Comparison of ENCODE assay signal across 21 cellular contexts in the genomic region with DNA sequence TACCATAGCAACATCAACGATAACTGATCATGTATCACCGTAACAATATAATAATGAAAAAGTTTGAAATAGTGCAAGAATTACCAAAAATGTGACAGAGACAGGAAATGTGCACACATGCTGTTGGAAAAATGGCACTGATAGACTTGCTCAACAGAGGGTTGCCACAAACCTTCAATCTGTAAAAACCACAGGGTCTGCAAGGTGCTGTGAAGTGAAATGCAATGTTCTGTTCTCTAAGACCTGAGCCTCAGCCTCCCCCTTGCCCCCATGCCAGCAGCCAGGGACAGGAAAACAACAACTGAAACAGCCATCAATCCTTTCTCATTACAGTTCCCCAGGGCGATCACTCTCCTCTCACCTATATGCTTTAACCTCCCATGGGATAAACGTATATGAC.
"Had no signal": no experiment of that assay in that cellular context is flagged by ENCODE, and none has a peak within 500 bp of the region (broad histone marks: within the 10 kb centered on the region; RNA-seq: fewer than 3 reads in every experiment).

No MANE protein-coding gene starts in this region.

- H3K27ac ChIP-seq: dorsolateral prefrontal cortex, gastrocnemius medialis, parathyroid adenoma, suprapubic skin, transverse colon, upper lobe of right lung, uterus had no signal

- H3K4me1 ChIP-seq: parathyroid adenoma, suprapubic skin, uterus had no signal

- H3K36me3 ChIP-seq: uterus had no signal

- DNase-seq: dorsolateral prefrontal cortex; effector CD4-positive, alpha-beta T cell; foreskin fibroblast; gastrocnemius medialis; kidney; natural killer cell; stimulated activated CD4-positive, alpha-beta T cell treated with anti-CD3 and anti-CD28 coated beads, Interleukin-12 subunit alpha, Interleukin-12 subunit beta, amount 100 ng/mL, for 4 hours; stimulated activated CD4-positive, alpha-beta T cell treated with anti-CD3 and anti-CD28 coated beads, Interleukin-1b, Interleukin-23, amount 100 ng/mL, for 48 hours; stimulated activated CD4-positive, alpha-beta T cell treated with anti-CD3 and anti-CD28 coated beads, Interleukin-4, amount 100 ng/mL, for 1 hour; stimulated activated CD8-positive, alpha-beta memory T cell treated with anti-CD3 and anti-CD28 coated beads, Interleukin-4, amount 100 ng/mL, for 48 hours; stimulated activated naive CD4-positive, alpha-beta T cell; stimulated activated naive CD8-positive, alpha-beta T cell treated with anti-CD3 and anti-CD28 coated beads, Interleukin-15, amount 100 ng/mL, for 72 hours; transverse colon; upper lobe of right lung; uterus had no signal

- H3K27me3 ChIP-seq: dorsolateral prefrontal cortex, gastrocnemius medialis, suprapubic skin, transverse colon, upper lobe of right lung, uterus had no signal

- H3K4me3 ChIP-seq: dorsolateral prefrontal cortex, gastrocnemius medialis, lung, smooth muscle cell, suprapubic skin, transverse colon, upper lobe of right lung, uterus had no signal

- FAIRE-seq: kidney had no signal

- H3K4me2 ChIP-seq: smooth muscle cell had no signal

- H3K79me2 ChIP-seq: parathyroid adenoma had no signal

- ATAC-seq: gastrocnemius medialis; left lobe of liver; sciatic nerve; stimulated activated naive CD8-positive, alpha-beta T cell treated with anti-CD3 and anti-CD28 coated beads, Interleukin-15, amount 100 ng/mL, for 72 hours had no signal

- H2AFZ ChIP-seq: parathyroid adenoma had no signal

- H3K9me3 ChIP-seq: gastrocnemius medialis, suprapubic skin, transverse colon, upper lobe of right lung, uterus had no signal

- H3K9ac ChIP-seq: parathyroid adenoma had no signal
